9 cellular contexts compared by ENCODE assay signal in the genomic region with DNA sequence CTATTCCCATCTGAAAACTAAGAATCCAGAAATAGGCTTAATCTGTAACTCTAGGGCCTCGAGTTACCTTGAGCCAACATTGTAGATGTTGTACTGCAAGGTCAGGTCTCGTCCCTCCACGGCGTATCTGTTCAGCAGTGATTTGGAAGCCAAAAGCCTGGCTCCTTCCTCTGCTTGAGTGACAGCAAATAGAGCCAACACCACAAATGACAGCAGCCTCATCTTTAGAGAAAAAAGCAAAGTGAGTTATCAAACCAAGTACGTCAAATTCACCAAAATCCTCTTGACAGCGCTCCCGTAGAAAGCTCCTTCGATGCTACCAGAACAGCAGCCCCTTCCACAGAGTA. TPM values are rescaled to one million over a fixed set of nuclear protein-coding genes. Genes with fewer than 3 reads are reported as not detected.
A peak's percentile ranks its signal among the peaks of the same experiment; 100 is the strongest.
DNase-seq lines count a peak whose midpoint lies in the region; ATAC-seq and TF ChIP-seq lines count a peak whose summit lies in the region.
"Had no signal": no experiment of that assay in that cellular context is flagged by ENCODE, and none has a peak within 500 bp of the region (broad histone marks: within the 10 kb centered on the region; RNA-seq: fewer than 3 reads in every experiment).

No MANE protein-coding gene starts in this region.

- peaks cover 1 to 3% of the 10 kb centered on the region in 2 donors for H3K36me3 ChIP-seq in aorta (ENCODE audit: control insufficient read depth in 1 of 2, insufficient read depth in 2 of 2, low read length in 1 of 2)

- peak overlapping the region; percentile 76 for H3K4me3 ChIP-seq in mononuclear cell (ENCODE audit: low read length)
- peak overlapping the region; percentile 81 to 82 for H3K4me3 ChIP-seq in aorta (ENCODE audit: low read length in 2 of 2)

- POLR2A ChIA-PET in MCF 10A (lab: Yijun Ruan, JAX), result interaction anchor here (0.5 to 3.4 kb wide), 14 partner anchors 11 to 262 kb away, joined by 3 to 54 read pairs (median 4); partner anchors contain the start of genes KHDC4 and SMG5

- H3K4me1 ChIP-seq in mononuclear cell (ENCODE audit: insufficient read depth, low read length) (peaks cover 21% of the 10 kb centered on the region), aorta (ENCODE audit: control insufficient read depth in 1 of 2, insufficient read depth in 2 of 2, low read length in 2 of 2) (no peaks in the 10 kb centered on the region)

- peaks cover 29% of the 10 kb centered on the region for H3K4me1 Mint-ChIP-seq in stimulated activated naive CD8-positive, alpha-beta T cell treated with anti-CD3 and anti-CD28 coated beads, Interleukin-15, Interleukin-2, amounts not matched to agents 100 ng/mL and 50 ng/mL, for 24 hours (ENCODE audit: low read depth)
- H3K4me1 Mint-ChIP-seq in MCF 10A (ENCODE audit: insufficient read depth, unreplicated experiment), result peaks cover 24% of the 10 kb centered on the region

- H3K9me3 Mint-ChIP-seq in stimulated activated naive CD8-positive, alpha-beta T cell treated with anti-CD3 and anti-CD28 coated beads, Interleukin-15, Interleukin-2, amounts not matched to agents 100 ng/mL and 50 ng/mL, for 24 hours, result no peaks in the 10 kb centered on the region
- H3K9me3 Mint-ChIP-seq in MCF 10A (ENCODE audit: unreplicated experiment), result no peaks in the 10 kb centered on the region

- DNase-seq in stimulated activated naive CD8-positive, alpha-beta T cell treated with anti-CD3 and anti-CD28 coated beads, Interleukin-15, Interleukin-2, amounts not matched to agents 100 U/mL and 50 U/mL, for 24 hours, result no peak
- DNase-seq in MCF 10A (ENCODE audit: unreplicated experiment), result no peak
- DNase-seq in aorta, result no peak
- no peak for DNase-seq in stimulated activated CD4-positive, alpha-beta T cell treated with anti-CD3 and anti-CD28 coated beads, Interleukin-12 subunit alpha, Interleukin-12 subunit beta, amount 100 ng/mL, for 4 hours
- DNase-seq in A172 (ENCODE audit: low spot score), result no peak
- no peak for DNase-seq in NCI-H2081 treated with DMSO at 0.1 percent for 48 hours (lab: John Stamatoyannopoulos, UW)

- H3K27me3 Mint-ChIP-seq in stimulated activated naive CD8-positive, alpha-beta T cell treated with anti-CD3 and anti-CD28 coated beads, Interleukin-15, Interleukin-2, amounts not matched to agents 100 ng/mL and 50 ng/mL, for 24 hours, result peaks cover under 1% of the 10 kb centered on the region
- H3K27me3 Mint-ChIP-seq in MCF 10A (ENCODE audit: insufficient read depth, unreplicated experiment), result no peaks in the 10 kb centered on the region

- intact Hi-C loops in MCF 10A (cut with micrococcal nuclease) (loop anchor here (2.0 kb wide), 1 partner anchor 35 kb away; the partner anchor contains the start of gene LAMTOR2), aorta (cut with DNase I) (no loop called here)

- peak overlapping the region; percentile 97 for H3K4me3 Mint-ChIP-seq in stimulated activated naive CD8-positive, alpha-beta T cell treated with anti-CD3 and anti-CD28 coated beads, Interleukin-15, Interleukin-2, amounts not matched to agents 100 ng/mL and 50 ng/mL, for 24 hours
- H3K4me3 Mint-ChIP-seq in MCF 10A (ENCODE audit: unreplicated experiment), result peak overlapping the region; percentile 97

- TSS peak; percentile 67 for BruUV-seq in MCF 10A (replicated peaks; lab: Mats Ljungman, UMichigan)

- WGBS in aorta, 2 donors, result 33 to 36% methylated on average over 8 of the region's 8 CpGs

- no peaks in the 10 kb centered on the region for H3K9me3 ChIP-seq in mononuclear cell (ENCODE audit: low read depth, low read length)
- H3K9me3 ChIP-seq in aorta (ENCODE audit: control insufficient read depth, low read length), result no peaks in the 10 kb centered on the region

- H3K27ac ChIP-seq in aorta (ENCODE audit: low read depth in 1 of 2, low read length in 2 of 2), result no peak overlapping the region

- no peaks in the 10 kb centered on the region for H3K27me3 ChIP-seq in mononuclear cell (ENCODE audit: insufficient read depth, low read length)
- no peaks in the 10 kb centered on the region for H3K27me3 ChIP-seq in aorta (ENCODE audit: control insufficient read depth in 1 of 2, insufficient read depth in 2 of 2, low read length in 1 of 2)

- TF ChIP-seq CTCF in MCF 10A (IDR thresholded peaks at IDR 0.05; ENCODE audit: unreplicated experiment), result no peak

- peaks cover 32% of the 10 kb centered on the region for H3K36me3 Mint-ChIP-seq in stimulated activated naive CD8-positive, alpha-beta T cell treated with anti-CD3 and anti-CD28 coated beads, Interleukin-15, Interleukin-2, amounts not matched to agents 100 ng/mL and 50 ng/mL, for 24 hours (ENCODE audit: low read depth)
- H3K36me3 Mint-ChIP-seq in MCF 10A (ENCODE audit: insufficient read depth, unreplicated experiment), result peaks cover 57% of the 10 kb centered on the region

- ATAC-seq in stimulated activated naive CD8-positive, alpha-beta T cell treated with anti-CD3 and anti-CD28 coated beads, Interleukin-15, Interleukin-2, amounts not matched to agents 100 U/mL and 50 U/mL, for 24 hours, result no peak
- no peak for ATAC-seq in aorta (ENCODE audit: low FRiP score)

- CTCF ChIA-PET in MCF 10A (lab: Yijun Ruan, JAX), result interaction anchor here (0.6 to 2.1 kb wide), 9 partner anchors 10 to 109 kb away, joined by 3 to 8 read pairs (median 5); no protein-coding TSS in a partner anchor

- H3K27ac Mint-ChIP-seq in stimulated activated naive CD8-positive, alpha-beta T cell treated with anti-CD3 and anti-CD28 coated beads, Interleukin-15, Interleukin-2, amounts not matched to agents 100 ng/mL and 50 ng/mL, for 24 hours, result peak overlapping the region; percentile 85
- peak overlapping the region; percentile 86 for H3K27ac Mint-ChIP-seq in MCF 10A (ENCODE audit: low read depth, unreplicated experiment)

RNA-seq across cellular contexts. Expression of gene SSR2, which starts 0.8 kb away (rescaled TPM):
- total RNA-seq in MCF 10A (2022), result 477 and 589 TPM in 2 replicates
- 403 TPM for total RNA-seq in mononuclear cell
- 100 to 1,000 TPM; 151 to 152 TPM for total RNA-seq in aorta
- 100 to 1,000 TPM; 232 to 245 TPM for polyA plus RNA-seq in aorta
- total RNA-seq in A172 (2014; rRNA removed; shearing (Covaris generic)), result 573 and 778 TPM in 2 replicates

RNA-seq across cellular contexts. Expression of gene UBQLN4, which starts 33.7 kb away (rescaled TPM):
- total RNA-seq in MCF 10A (2022) (49.0 and 51.4 TPM in 2 replicates), mononuclear cell (7.1 TPM), aorta (10 to 100 TPM; 23.8 to 25.7 TPM)
- polyA plus RNA-seq in aorta, result 10 to 100 TPM; 14.5 to 16.0 TPM
- 35.9 and 37.1 TPM in 2 replicates for total RNA-seq in A172 (2014; rRNA removed; shearing (Covaris generic))

RNA-seq across cellular contexts. Expression of gene LAMTOR2, which starts 34.7 kb away (rescaled TPM):
- 88.1 and 104 TPM in 2 replicates for total RNA-seq in MCF 10A (2022)
- total RNA-seq in mononuclear cell, result 16.6 TPM
- 10 to 100 TPM; 31.6 to 41.2 TPM for total RNA-seq in aorta
- 100 to 1,000 TPM in 1 of 2 donors, 10 to 100 TPM in 1; 78.3 to 129 TPM for polyA plus RNA-seq in aorta
- 179 TPM in 2 replicates for total RNA-seq in A172 (2014; rRNA removed; shearing (Covaris generic))

RNA-seq across cellular contexts. Expression of gene RAB25, which starts 41.0 kb away (rescaled TPM):
- total RNA-seq in MCF 10A (2022), result 1.6 and 5.5 TPM in 2 replicates
- 0.21 TPM for total RNA-seq in mononuclear cell
- not detected for total RNA-seq in aorta
- 10 to 100 TPM in 1 of 2 donors, 1 to 10 TPM in 1; 1.5 to 32.4 TPM for polyA plus RNA-seq in aorta
- total RNA-seq in A172 (2014; rRNA removed; shearing (Covaris generic)), result 0.12 TPM in 1 of 2 replicates, not detected in the other
- total RNA-seq: dermis microvascular lymphatic vessel endothelial cell had no signal

RNA-seq across cellular contexts. Expression of gene ARHGEF2, which starts 41.6 kb away (rescaled TPM):
- total RNA-seq in MCF 10A (2022) (498 and 555 TPM in 2 replicates), mononuclear cell (149 TPM), aorta (100 to 1,000 TPM; 175 to 217 TPM)
- 10 to 100 TPM; 58.3 to 58.9 TPM for polyA plus RNA-seq in aorta
- 153 and 155 TPM in 2 replicates for total RNA-seq in A172 (2014; rRNA removed; shearing (Covaris generic))
